1 cellular context compared by ENCODE assay signal in the genomic region with DNA sequence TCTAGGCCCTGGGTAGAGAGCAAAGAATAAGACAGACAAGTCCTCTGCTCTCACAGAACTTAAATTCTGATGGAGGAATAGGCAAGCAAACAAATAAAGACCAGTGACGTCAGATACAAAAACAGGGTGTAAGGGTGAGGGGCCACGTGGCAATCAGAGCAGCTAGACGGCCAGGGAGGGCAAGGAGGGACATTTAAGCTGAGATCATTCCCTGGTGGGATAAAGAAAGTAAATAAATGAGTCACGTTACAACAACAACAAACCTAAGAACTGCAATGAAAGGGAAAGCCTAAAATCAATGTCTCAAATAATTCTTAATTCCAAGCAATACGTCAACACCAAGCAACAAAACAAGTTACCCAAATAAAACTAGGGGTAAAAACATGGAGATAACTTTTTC.
TF ChIP-seq lines count a peak whose summit lies in the region.

No MANE protein-coding gene starts in this region.

TF ChIP-seq in HEK293, 187 proteins besides CTCF, POLR2A, EP300 and RAD21 (continued from another document and continues in another):
- no peak for TF ChIP-seq ZNF510 (tag by site-specific recombination; IDR thresholded peaks at IDR 0.05; ENCODE audit: insufficient replicate concordance)
- TF ChIP-seq ZNF549 (tag by site-specific recombination; IDR thresholded peaks at IDR 0.05) = no peak
- TF ChIP-seq KLF8 (tag by site-specific recombination; IDR thresholded peaks at IDR 0.05) = 0 out of 2 replicates have a peak, but pooled peaks have one; percentile 50
- TF ChIP-seq ZFP41 (tag by site-specific recombination; IDR thresholded peaks at IDR 0.05; ENCODE audit: borderline replicate concordance) = no peak
- TF ChIP-seq ZNF19 (tag by site-specific recombination; IDR thresholded peaks at IDR 0.05; ENCODE audit: low read depth) = no peak
- peak; percentile 35 for TF ChIP-seq SP2 (tag by site-specific recombination; IDR thresholded peaks at IDR 0.05)
- peak; percentile 88 for TF ChIP-seq ZNF843 (tag by site-specific recombination; IDR thresholded peaks at IDR 0.05)
- TF ChIP-seq HOXD13 (CRISPR knock-in tag; IDR thresholded peaks at IDR 0.05; ENCODE audit: borderline replicate concordance) = no peak
- peak; percentile 66; the same call in 1 of the 2 replicates for TF ChIP-seq GLIS1 (tag by site-specific recombination; IDR thresholded peaks at IDR 0.05)
- peak; percentile 97 for TF ChIP-seq ZNF629 (tag by site-specific recombination; IDR thresholded peaks at IDR 0.05)
- TF ChIP-seq ZNF791 (tag by site-specific recombination; IDR thresholded peaks at IDR 0.05) = no peak
- no peak for TF ChIP-seq ZNF585B (tag by site-specific recombination; IDR thresholded peaks at IDR 0.05)
- TF ChIP-seq ZNF521 (tag by site-specific recombination; IDR thresholded peaks at IDR 0.05) = no peak
- TF ChIP-seq ZNF654 (tag by site-specific recombination; IDR thresholded peaks at IDR 0.05; ENCODE audit: low read depth) = no peak
- TF ChIP-seq ZNF473 (tag by site-specific recombination; IDR thresholded peaks at IDR 0.05) = no peak
- no peak for TF ChIP-seq ZNF174 (tag by site-specific recombination; IDR thresholded peaks at IDR 0.05)
- no peak for TF ChIP-seq ZNF133 (tag by site-specific recombination; IDR thresholded peaks at IDR 0.05)
- TF ChIP-seq, protein P1, sequence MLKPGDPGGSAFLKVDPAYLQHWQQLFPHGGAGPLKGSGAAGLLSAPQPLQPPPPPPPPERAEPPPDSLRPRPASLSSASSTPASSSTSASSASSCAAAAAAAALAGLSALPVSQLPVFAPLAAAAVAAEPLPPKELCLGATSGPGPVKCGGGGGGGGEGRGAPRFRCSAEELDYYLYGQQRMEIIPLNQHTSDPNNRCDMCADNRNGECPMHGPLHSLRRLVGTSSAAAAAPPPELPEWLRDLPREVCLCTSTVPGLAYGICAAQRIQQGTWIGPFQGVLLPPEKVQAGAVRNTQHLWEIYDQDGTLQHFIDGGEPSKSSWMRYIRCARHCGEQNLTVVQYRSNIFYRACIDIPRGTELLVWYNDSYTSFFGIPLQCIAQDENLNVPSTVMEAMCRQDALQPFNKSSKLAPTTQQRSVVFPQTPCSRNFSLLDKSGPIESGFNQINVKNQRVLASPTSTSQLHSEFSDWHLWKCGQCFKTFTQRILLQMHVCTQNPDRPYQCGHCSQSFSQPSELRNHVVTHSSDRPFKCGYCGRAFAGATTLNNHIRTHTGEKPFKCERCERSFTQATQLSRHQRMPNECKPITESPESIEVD (tag by site-specific recombination; IDR thresholded peaks at IDR 0.05) = peak; percentile 82
- no peak for TF ChIP-seq ZFHX2 (tag by site-specific recombination; conservative IDR thresholded peaks at IDR 0.05)
- TF ChIP-seq, protein P2, sequence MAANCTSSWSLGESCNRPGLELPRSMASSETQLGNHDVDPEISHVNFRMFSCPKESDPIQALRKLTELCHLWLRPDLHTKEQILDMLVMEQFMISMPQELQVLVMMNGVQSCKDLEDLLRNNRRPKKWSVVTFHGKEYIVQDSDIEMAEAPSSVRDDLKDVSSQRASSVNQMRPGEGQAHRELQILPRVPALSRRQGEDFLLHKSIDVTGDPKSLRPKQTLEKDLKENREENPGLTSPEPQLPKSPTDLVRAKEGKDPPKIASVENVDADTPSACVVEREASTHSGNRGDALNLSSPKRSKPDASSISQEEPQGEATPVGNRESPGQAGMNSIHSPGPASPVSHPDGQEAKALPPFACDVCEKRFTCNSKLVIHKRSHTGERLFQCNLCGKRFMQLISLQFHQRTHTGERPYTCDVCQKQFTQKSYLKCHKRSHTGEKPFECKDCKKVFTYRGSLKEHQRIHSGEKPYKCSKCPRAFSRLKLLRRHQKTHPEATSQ (tag by site-specific recombination; IDR thresholded peaks at IDR 0.05) = no peak
- no peak for TF ChIP-seq ZNF175 (tag by site-specific recombination; IDR thresholded peaks at IDR 0.05)
- TF ChIP-seq, protein P3, sequence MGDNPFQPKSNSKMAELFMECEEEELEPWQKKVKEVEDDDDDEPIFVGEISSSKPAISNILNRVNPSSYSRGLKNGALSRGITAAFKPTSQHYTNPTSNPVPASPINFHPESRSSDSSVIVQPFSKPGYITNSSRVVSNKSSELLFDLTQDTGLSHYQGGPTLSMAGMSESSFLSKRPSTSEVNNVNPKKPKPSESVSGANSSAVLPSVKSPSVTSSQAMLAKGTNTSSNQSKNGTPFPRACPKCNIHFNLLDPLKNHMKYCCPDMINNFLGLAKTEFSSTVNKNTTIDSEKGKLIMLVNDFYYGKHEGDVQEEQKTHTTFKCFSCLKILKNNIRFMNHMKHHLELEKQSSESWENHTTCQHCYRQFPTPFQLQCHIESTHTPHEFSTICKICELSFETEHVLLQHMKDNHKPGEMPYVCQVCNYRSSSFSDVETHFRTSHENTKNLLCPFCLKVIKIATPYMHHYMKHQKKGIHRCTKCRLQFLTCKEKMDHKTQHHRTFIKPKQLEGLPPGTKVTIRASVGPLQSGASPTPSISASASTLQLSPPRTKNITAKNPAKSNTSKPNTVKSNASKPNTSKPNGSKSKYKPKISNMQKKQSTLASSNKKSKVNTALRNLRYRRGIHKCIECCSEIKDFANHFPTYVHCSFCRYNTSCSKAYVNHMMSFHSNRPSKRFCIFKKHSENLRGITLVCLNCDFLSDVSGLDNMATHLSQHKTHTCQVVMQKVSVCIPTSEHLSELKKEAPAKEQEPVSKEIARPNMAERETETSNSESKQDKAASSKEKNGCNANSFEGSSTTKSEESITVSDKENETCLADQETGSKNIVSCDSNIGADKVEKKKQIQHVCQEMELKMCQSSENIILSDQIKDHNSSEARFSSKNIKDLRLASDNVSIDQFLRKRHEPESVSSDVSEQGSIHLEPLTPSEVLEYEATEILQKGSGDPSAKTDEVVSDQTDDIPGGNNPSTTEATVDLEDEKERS (tag by site-specific recombination; IDR thresholded peaks at IDR 0.05) = no peak
- peak; percentile 63; the same call in 1 of the 2 replicates for TF ChIP-seq IKZF3 (tag by site-specific recombination; IDR thresholded peaks at IDR 0.05)
- no peak for TF ChIP-seq ZSCAN16 (tag by site-specific recombination; IDR thresholded peaks at IDR 0.05)
- peak; percentile 91 for TF ChIP-seq SP7 (tag by site-specific recombination; IDR thresholded peaks at IDR 0.05)
- TF ChIP-seq ZNF404 (tag by site-specific recombination; IDR thresholded peaks at IDR 0.05) = no peak
- TF ChIP-seq, protein P4, sequence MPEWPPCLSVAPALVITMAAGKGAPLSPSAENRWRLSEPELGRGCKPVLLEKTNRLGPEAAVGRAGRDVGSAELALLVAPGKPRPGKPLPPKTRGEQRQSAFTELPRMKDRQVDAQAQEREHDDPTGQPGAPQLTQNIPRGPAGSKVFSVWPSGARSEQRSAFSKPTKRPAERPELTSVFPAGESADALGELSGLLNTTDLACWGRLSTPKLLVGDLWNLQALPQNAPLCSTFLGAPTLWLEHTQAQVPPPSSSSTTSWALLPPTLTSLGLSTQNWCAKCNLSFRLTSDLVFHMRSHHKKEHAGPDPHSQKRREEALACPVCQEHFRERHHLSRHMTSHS (tag by site-specific recombination; IDR thresholded peaks at IDR 0.05) = peak; percentile 71
- TF ChIP-seq ZSCAN23 (tag by site-specific recombination; IDR thresholded peaks at IDR 0.05) = peak; percentile 75
- TF ChIP-seq, protein P5, sequence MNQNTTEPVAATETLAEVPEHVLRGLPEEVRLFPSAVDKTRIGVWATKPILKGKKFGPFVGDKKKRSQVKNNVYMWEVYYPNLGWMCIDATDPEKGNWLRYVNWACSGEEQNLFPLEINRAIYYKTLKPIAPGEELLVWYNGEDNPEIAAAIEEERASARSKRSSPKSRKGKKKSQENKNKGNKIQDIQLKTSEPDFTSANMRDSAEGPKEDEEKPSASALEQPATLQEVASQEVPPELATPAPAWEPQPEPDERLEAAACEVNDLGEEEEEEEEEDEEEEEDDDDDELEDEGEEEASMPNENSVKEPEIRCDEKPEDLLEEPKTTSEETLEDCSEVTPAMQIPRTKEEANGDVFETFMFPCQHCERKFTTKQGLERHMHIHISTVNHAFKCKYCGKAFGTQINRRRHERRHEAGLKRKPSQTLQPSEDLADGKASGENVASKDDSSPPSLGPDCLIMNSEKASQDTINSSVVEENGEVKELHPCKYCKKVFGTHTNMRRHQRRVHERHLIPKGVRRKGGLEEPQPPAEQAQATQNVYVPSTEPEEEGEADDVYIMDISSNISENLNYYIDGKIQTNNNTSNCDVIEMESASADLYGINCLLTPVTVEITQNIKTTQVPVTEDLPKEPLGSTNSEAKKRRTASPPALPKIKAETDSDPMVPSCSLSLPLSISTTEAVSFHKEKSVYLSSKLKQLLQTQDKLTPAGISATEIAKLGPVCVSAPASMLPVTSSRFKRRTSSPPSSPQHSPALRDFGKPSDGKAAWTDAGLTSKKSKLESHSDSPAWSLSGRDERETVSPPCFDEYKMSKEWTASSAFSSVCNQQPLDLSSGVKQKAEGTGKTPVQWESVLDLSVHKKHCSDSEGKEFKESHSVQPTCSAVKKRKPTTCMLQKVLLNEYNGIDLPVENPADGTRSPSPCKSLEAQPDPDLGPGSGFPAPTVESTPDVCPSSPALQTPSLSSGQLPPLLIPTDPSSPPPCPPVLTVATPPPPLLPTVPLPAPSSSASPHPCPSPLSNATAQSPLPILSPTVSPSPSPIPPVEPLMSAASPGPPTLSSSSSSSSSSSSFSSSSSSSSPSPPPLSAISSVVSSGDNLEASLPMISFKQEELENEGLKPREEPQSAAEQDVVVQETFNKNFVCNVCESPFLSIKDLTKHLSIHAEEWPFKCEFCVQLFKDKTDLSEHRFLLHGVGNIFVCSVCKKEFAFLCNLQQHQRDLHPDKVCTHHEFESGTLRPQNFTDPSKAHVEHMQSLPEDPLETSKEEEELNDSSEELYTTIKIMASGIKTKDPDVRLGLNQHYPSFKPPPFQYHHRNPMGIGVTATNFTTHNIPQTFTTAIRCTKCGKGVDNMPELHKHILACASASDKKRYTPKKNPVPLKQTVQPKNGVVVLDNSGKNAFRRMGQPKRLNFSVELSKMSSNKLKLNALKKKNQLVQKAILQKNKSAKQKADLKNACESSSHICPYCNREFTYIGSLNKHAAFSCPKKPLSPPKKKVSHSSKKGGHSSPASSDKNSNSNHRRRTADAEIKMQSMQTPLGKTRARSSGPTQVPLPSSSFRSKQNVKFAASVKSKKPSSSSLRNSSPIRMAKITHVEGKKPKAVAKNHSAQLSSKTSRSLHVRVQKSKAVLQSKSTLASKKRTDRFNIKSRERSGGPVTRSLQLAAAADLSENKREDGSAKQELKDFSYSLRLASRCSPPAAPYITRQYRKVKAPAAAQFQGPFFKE (tag by site-specific recombination; IDR thresholded peaks at IDR 0.05; ENCODE audit: borderline replicate concordance) = no peak
- no peak for TF ChIP-seq ZNF169 (tag by site-specific recombination; IDR thresholded peaks at IDR 0.05)
- TF ChIP-seq ZNF23 (tag by site-specific recombination; IDR thresholded peaks at IDR 0.05; ENCODE audit: borderline replicate concordance) = no peak
- TF ChIP-seq SALL2 (tag by site-specific recombination; IDR thresholded peaks at IDR 0.05; ENCODE audit: borderline replicate concordance) = no peak; the same call in 1 of the 2 replicates
- TF ChIP-seq ZNF221 (tag by site-specific recombination; IDR thresholded peaks at IDR 0.05; ENCODE audit: borderline replicate concordance) = no peak
- TF ChIP-seq, protein P6, sequence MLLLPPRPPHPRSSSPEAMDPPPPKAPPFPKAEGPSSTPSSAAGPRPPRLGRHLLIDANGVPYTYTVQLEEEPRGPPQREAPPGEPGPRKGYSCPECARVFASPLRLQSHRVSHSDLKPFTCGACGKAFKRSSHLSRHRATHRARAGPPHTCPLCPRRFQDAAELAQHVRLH (tag by site-specific recombination; IDR thresholded peaks at IDR 0.05) = no peak
- TF ChIP-seq ZNF548 (tag by site-specific recombination; IDR thresholded peaks at IDR 0.05) = no peak
- no peak for TF ChIP-seq OVOL3 (tag by site-specific recombination; IDR thresholded peaks at IDR 0.05)
- TF ChIP-seq, protein P7, sequence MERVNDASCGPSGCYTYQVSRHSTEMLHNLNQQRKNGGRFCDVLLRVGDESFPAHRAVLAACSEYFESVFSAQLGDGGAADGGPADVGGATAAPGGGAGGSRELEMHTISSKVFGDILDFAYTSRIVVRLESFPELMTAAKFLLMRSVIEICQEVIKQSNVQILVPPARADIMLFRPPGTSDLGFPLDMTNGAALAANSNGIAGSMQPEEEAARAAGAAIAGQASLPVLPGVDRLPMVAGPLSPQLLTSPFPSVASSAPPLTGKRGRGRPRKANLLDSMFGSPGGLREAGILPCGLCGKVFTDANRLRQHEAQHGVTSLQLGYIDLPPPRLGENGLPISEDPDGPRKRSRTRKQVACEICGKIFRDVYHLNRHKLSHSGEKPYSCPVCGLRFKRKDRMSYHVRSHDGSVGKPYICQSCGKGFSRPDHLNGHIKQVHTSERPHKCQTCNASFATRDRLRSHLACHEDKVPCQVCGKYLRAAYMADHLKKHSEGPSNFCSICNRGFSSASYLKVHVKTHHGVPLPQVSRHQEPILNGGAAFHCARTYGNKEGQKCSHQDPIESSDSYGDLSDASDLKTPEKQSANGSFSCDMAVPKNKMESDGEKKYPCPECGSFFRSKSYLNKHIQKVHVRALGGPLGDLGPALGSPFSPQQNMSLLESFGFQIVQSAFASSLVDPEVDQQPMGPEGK (tag by site-specific recombination; IDR thresholded peaks at IDR 0.05) = peak; percentile 90
- TF ChIP-seq, protein P8, sequence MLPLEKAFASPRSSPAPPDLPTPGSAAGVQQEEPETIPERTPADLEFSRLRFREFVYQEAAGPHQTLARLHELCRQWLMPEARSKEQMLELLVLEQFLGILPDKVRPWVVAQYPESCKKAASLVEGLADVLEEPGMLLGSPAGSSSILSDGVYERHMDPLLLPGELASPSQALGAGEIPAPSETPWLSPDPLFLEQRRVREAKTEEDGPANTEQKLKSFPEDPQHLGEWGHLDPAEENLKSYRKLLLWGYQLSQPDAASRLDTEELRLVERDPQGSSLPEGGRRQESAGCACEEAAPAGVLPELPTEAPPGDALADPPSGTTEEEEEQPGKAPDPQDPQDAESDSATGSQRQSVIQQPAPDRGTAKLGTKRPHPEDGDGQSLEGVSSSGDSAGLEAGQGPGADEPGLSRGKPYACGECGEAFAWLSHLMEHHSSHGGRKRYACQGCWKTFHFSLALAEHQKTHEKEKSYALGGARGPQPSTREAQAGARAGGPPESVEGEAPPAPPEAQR (tag by site-specific recombination; IDR thresholded peaks at IDR 0.05) = no peak
- peak; percentile 91 for TF ChIP-seq ZNF24 (tag by site-specific recombination; IDR thresholded peaks at IDR 0.05)
- TF ChIP-seq ZNF10 (tag by site-specific recombination; IDR thresholded peaks at IDR 0.05) = no peak
- TF ChIP-seq ZBTB17 (tag by site-specific recombination; IDR thresholded peaks at IDR 0.05) = peak; percentile 54
- no peak for TF ChIP-seq ZNF501 (tag by site-specific recombination; IDR thresholded peaks at IDR 0.05)
- no peak for TF ChIP-seq SETDB1 (IDR thresholded peaks at IDR 0.05; ENCODE audit: insufficient read length, low read length)
- no peak for TF ChIP-seq ZNF623 (tag by site-specific recombination; IDR thresholded peaks at IDR 0.05)
- no peak for TF ChIP-seq SCRT1 (tag by site-specific recombination; IDR thresholded peaks at IDR 0.05; ENCODE audit: borderline replicate concordance)
- TF ChIP-seq ZNF776 (tag by site-specific recombination; IDR thresholded peaks at IDR 0.05; ENCODE audit: borderline replicate concordance) = no peak
- TF ChIP-seq ZNF596 (tag by site-specific recombination; IDR thresholded peaks at IDR 0.05) = no peak
- no peak for TF ChIP-seq HOXC10 (CRISPR knock-in tag; IDR thresholded peaks at IDR 0.05)
- TF ChIP-seq ZNF514 (tag by site-specific recombination; IDR thresholded peaks at IDR 0.05) = no peak
